10 cellular contexts compared by ENCODE assay signal in the genomic region with DNA sequence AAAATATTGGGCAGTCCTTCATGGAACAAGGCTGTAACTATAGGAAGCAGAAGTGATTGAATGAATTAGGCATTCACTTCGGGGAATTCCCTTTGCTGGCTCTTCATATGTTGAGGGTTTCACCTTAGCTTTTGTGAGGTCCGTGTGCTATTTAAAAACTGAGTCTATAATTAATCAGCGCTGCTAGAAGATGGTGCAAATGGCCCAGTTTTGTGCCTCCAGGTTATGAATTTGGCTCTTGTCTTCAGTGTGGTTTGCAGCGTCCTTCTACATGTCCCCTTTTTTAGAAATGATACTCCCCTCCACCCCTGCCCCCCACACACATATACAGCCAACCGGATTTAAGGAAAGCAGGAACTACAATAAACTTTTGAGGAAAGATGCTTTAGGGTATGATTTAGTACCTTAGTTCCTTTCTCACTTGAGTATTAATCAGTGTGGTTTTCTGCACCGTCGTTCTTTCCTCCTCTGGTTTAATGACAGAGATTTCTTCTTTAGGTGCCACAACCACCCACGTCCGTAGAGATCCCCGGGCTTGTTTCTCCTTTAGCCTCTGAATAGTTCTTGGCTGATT.
A peak's percentile ranks its signal among the peaks of the same experiment; 100 is the strongest.
DNase-seq lines count a peak whose midpoint lies in the region; ATAC-seq and TF ChIP-seq lines count a peak whose summit lies in the region.
"Had no signal": no experiment of that assay in that cellular context is flagged by ENCODE, and none has a peak within 500 bp of the region (broad histone marks: within the 10 kb centered on the region; RNA-seq: fewer than 3 reads in every experiment).

No MANE protein-coding gene starts in this region.

- no peaks in the 10 kb centered on the region for H3K27me3 ChIP-seq in mammary epithelial cell (ENCODE audit: insufficient read depth, low read length)
- no peaks in the 10 kb centered on the region for H3K27me3 ChIP-seq in breast epithelium
- no peaks in the 10 kb centered on the region for H3K27me3 ChIP-seq in gastrocnemius medialis

- H3K4me2 ChIP-seq in mammary epithelial cell (ENCODE audit: insufficient read depth, low read depth, low read length), result no peak overlapping the region
- H3K4me2 ChIP-seq: SK-N-SH had no signal

- peak; percentile 92 for ATAC-seq in GM21786 (IDR thresholded peaks at IDR 0.05; ENCODE audit: unreplicated experiment)
- ATAC-seq in HG03469 (IDR thresholded peaks at IDR 0.05; ENCODE audit: unreplicated experiment), result peak; percentile 66
- ATAC-seq in gastrocnemius medialis, result no peak

- no peak overlapping the region for H2AFZ ChIP-seq in mammary epithelial cell (ENCODE audit: low read depth, low read length)

- in situ Hi-C loops in mammary epithelial cell (cut with MboI; ENCODE audit: low sequenced_read_pairs in 2 of 2), result no loop called here
- in situ Hi-C loops in gastrocnemius medialis (cut with MboI; ENCODE audit: low sequenced_read_pairs in 4 of 4), result no loop called here

- intact Hi-C loops in mammary epithelial cell (cut with micrococcal nuclease), result no loop called here
- intact Hi-C loops in breast epithelium (cut with DNase I; ENCODE audit: low total_unique reads), result no loop called here
- intact Hi-C loops in gastrocnemius medialis (cut with DNase I; ENCODE audit: low total_unique reads), result no loop called here

- BruUV-seq in mammary epithelial cell (replicated peaks; lab: Mats Ljungman, UMichigan), result no TSS peak

- H3K9ac ChIP-seq in mammary epithelial cell (ENCODE audit: insufficient read depth, low read length), result no peak overlapping the region
- H3K9ac ChIP-seq: SK-N-SH had no signal

- no peaks in the 10 kb centered on the region for H4K20me1 ChIP-seq in mammary epithelial cell (ENCODE audit: insufficient read depth, low read length)

- H3K4me3 ChIP-seq in mammary epithelial cell (replicated peaks in 1 of 3; ENCODE audit: insufficient read depth in 1 of 3, low read depth in 2 of 3, low read length in 3 of 3) (no peak overlapping the region), breast epithelium (no peak overlapping the region), gastrocnemius medialis (no peak overlapping the region)

- TF ChIP-seq POLR2A in breast epithelium (IDR thresholded peaks at IDR 0.05) (no peak), gastrocnemius medialis (IDR thresholded peaks at IDR 0.05) (no peak)

- H3K4me1 ChIP-seq in mammary epithelial cell (ENCODE audit: insufficient read depth, low read length) (no peaks in the 10 kb centered on the region), breast epithelium (no peaks in the 10 kb centered on the region), gastrocnemius medialis (peaks cover 14 to 15% of the 10 kb centered on the region in 2 donors)

- H3K9me3 ChIP-seq in mammary epithelial cell (replicated peaks; ENCODE audit: insufficient read depth, low read length) (no peaks in the 10 kb centered on the region), breast epithelium (no peaks in the 10 kb centered on the region), gastrocnemius medialis (no peaks in the 10 kb centered on the region)
- H3K9me3 ChIP-seq: SK-N-SH had no signal

- dilution Hi-C loops in mammary epithelial cell (cut with HindIII; ENCODE audit: low sequenced_read_pairs), result no loop called here

- no peaks in the 10 kb centered on the region for H3K79me2 ChIP-seq in mammary epithelial cell (ENCODE audit: insufficient read depth, low read length)

- CTCF ChIA-PET in mammary epithelial cell (lab: Charles Lee; ENCODE audit: low non-redundant PET), result no interaction called here

- H3K27ac ChIP-seq in mammary epithelial cell (ENCODE audit: insufficient read depth, low read depth, low read length), result no peak overlapping the region
- no peak overlapping the region for H3K27ac ChIP-seq in breast epithelium
- peak overlapping the region in 1 of 4 donors; percentile 39 for H3K27ac ChIP-seq in gastrocnemius medialis

- 18% methylated on average over 8 of the region's 10 CpGs for whole genome bisulfite sequencing in mammary epithelial cell (ENCODE audit: low coverage, missing lambda C conversion rate)

- no peak for TF ChIP-seq CTCF in mammary epithelial cell (conservative IDR thresholded peaks at IDR 0.05 in 1 of 2, IDR thresholded peaks at IDR 0.05 in 1 of 2; ENCODE audit: extremely low read depth in 1 of 2, insufficient read depth in 1 of 2, low read depth in 1 of 2, low read length in 2 of 2)
- no peak for TF ChIP-seq CTCF in breast epithelium (IDR thresholded peaks at IDR 0.05)
- TF ChIP-seq CTCF in gastrocnemius medialis (IDR thresholded peaks at IDR 0.05 in 4 of 5, conservative IDR thresholded peaks at IDR 0.05 in 1 of 5), result no peak

- H3K36me3 ChIP-seq in mammary epithelial cell (ENCODE audit: insufficient read depth, low read length), result no peaks in the 10 kb centered on the region
- no peaks in the 10 kb centered on the region for H3K36me3 ChIP-seq in breast epithelium
- peaks cover 0 to 15% of the 10 kb centered on the region in 2 donors for H3K36me3 ChIP-seq in gastrocnemius medialis

- DNase-seq in mammary epithelial cell (peak; percentile 10), breast epithelium (ENCODE audit: low spot score in 2 of 2) (no peak), superior temporal gyrus (ENCODE audit: extremely low spot score) (peak; percentile 25), SIG-M5 treated with dmso at 0.1 percent for 504 hours (lab: John Stamatoyannopoulos, UW; ENCODE audit: unreplicated experiment) (no peak), mucosa of gallbladder (ENCODE audit: low spot score) (no peak), gastrocnemius medialis (no peak)
- DNase-seq: SK-N-SH; stimulated activated CD4-positive, alpha-beta T cell treated with anti-CD3 and anti-CD28 coated beads, Interleukin-4, amount 100 ng/mL, for 24 hours had no signal

Comparison
In these comparisons a context has a peak if more than half of its experiments do, and no peak if none do; other contexts are left out.
1. DNase-seq: peak in mammary epithelial cell (single experiment) and superior temporal gyrus (single experiment); none in breast epithelium (0 of 2), SIG-M5 treated with dmso at 0.1 percent for 504 hours (single experiment), mucosa of gallbladder (single experiment) and gastrocnemius medialis (0 of 2).
2. ATAC-seq: peak in GM21786 (single experiment) and HG03469 (single experiment); none in gastrocnemius medialis (0 of 2).